In genomic region chr18:4106407-4107033, GRCh38 we compare ENCODE assay signal across 8 cellular contexts.
DNase-seq lines count a peak whose midpoint lies in the region; ATAC-seq and TF ChIP-seq lines count a peak whose summit lies in the region.

No MANE protein-coding gene starts in this region.

- peak overlapping the region; percentile 29 for H3K4me3 ChIP-seq in AG10803 (ENCODE audit: low read length)

- POLR2A ChIA-PET in RWPE1 (lab: Yijun Ruan, JAX; ENCODE audit: low non-redundant PET), result no interaction called here

- no peaks in the 10 kb centered on the region for H3K4me1 Mint-ChIP-seq in activated naive CD4-positive, alpha-beta T cell treated with anti-CD3 and anti-CD28 coated beads for 36 hours (ENCODE audit: low read depth)

- no peaks in the 10 kb centered on the region for H3K9me3 Mint-ChIP-seq in activated naive CD4-positive, alpha-beta T cell treated with anti-CD3 and anti-CD28 coated beads for 36 hours

- H3K4me3 Mint-ChIP-seq in activated naive CD4-positive, alpha-beta T cell treated with anti-CD3 and anti-CD28 coated beads for 36 hours, result no peak overlapping the region

- no peak overlapping the region for H3K27ac Mint-ChIP-seq in activated naive CD4-positive, alpha-beta T cell treated with anti-CD3 and anti-CD28 coated beads for 36 hours

- DNase-seq in AG10803 (ENCODE audit: low read depth), result peak; percentile 58
- DNase-seq in RWPE1 (ENCODE audit: low spot score), result peak; percentile 6
- DNase-seq in activated naive CD4-positive, alpha-beta T cell treated with anti-CD3 and anti-CD28 coated beads for 36 hours, result peak; percentile 81
- DNase-seq in head of caudate nucleus, result peak; percentile 53 to 90 (median 82)
- peak; percentile 64 for DNase-seq in putamen (ENCODE audit: low spot score)
- DNase-seq in posterior vena cava (ENCODE audit: low spot score), result no peak

- TF ChIP-seq CTCF in AG10803 (conservative IDR thresholded peaks at IDR 0.05; ENCODE audit: low read length) (peak; percentile 88), RWPE1 (conservative IDR thresholded peaks at IDR 0.05; ENCODE audit: low read depth) (peak; percentile 82)

- peaks cover 4% of the 10 kb centered on the region for H3K27me3 Mint-ChIP-seq in activated naive CD4-positive, alpha-beta T cell treated with anti-CD3 and anti-CD28 coated beads for 36 hours (ENCODE audit: low read depth)

- CTCF ChIA-PET in RWPE1 (lab: Yijun Ruan, JAX), result interaction anchor here (0.6 to 1.4 kb wide), 4 partner anchors 12 to 951 kb away, joined by 3 to 7 read pairs (median 4); no protein-coding TSS in a partner anchor
- CTCF ChIA-PET in activated naive CD4-positive, alpha-beta T cell treated with anti-CD3 and anti-CD28 coated beads for 36 hours (lab: Charles Lee), result interaction anchor here (0.7 to 2.4 kb wide), 16 partner anchors 9 to 951 kb away, joined by 3 to 43 read pairs (median 4); no protein-coding TSS in a partner anchor

- intact Hi-C loops in activated naive CD4-positive, alpha-beta T cell treated with anti-CD3 and anti-CD28 coated beads for 36 hours (cut with micrococcal nuclease), result loop anchor here (1.0 kb wide), 1 partner anchor 951 kb away; no protein-coding TSS in a partner anchor
- intact Hi-C loops in head of caudate nucleus (cut with DNase I) (no loop called here), posterior vena cava (cut with DNase I) (no loop called here)

- ATAC-seq in GM18498 (IDR thresholded peaks at IDR 0.05; ENCODE audit: unreplicated experiment), result peak; percentile 61
- peak; percentile 48 for ATAC-seq in HG03469 (IDR thresholded peaks at IDR 0.05; ENCODE audit: unreplicated experiment)

- no peak overlapping the region for H3K27ac ChIP-seq in RWPE1

- no peaks in the 10 kb centered on the region for H3K36me3 Mint-ChIP-seq in activated naive CD4-positive, alpha-beta T cell treated with anti-CD3 and anti-CD28 coated beads for 36 hours (ENCODE audit: low read depth)
